ENCODE assay signal across 14 cellular contexts in the genomic region with DNA sequence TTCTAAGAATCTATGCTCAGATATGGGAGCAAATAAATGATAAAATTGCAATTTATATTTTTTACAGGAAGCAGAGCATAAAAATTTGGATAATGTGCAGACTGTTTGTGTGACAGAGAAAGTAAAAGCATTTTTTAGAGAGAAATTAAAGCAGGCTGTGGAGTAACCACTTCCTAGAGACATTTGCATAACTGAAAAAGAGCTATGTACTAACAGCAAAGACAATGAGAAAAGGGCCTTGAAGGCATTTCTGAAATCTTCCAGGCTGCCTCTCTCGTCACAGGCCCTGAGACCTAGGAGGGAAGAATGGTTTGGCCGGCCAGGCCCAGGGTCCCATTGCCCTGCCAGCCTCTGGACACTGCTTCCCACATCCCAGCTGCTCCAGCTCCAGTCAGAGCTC.
A peak's percentile ranks its signal among the peaks of the same experiment; 100 is the strongest.
DNase-seq lines count a peak whose midpoint lies in the region; ATAC-seq and TF ChIP-seq lines count a peak whose summit lies in the region.
"Had no signal": no experiment of that assay in that cellular context is flagged by ENCODE, and none has a peak within 500 bp of the region (broad histone marks: within the 10 kb centered on the region; RNA-seq: fewer than 3 reads in every experiment).

No MANE protein-coding gene starts in this region.

- ATAC-seq in GM18520 (IDR thresholded peaks at IDR 0.05; ENCODE audit: unreplicated experiment) (peak; percentile 71), GM21447 (IDR thresholded peaks at IDR 0.05; ENCODE audit: unreplicated experiment) (peak; percentile 75), HG03045 (IDR thresholded peaks at IDR 0.05; ENCODE audit: unreplicated experiment) (peak; percentile 89), left colon (no peak)
- ATAC-seq: HCT116, upper lobe of right lung had no signal

- CTCF ChIA-PET in Calu3 (lab: Charles Lee) = no interaction called here

- no peaks in the 10 kb centered on the region for H3K27me3 Mint-ChIP-seq in Calu3 (ENCODE audit: unreplicated experiment)

- no peak overlapping the region for H3K4me3 Mint-ChIP-seq in Calu3 (ENCODE audit: low read depth, unreplicated experiment)
- H3K4me3 Mint-ChIP-seq: mesothelial cell of epicardium had no signal

- H3K36me3 Mint-ChIP-seq in Calu3 (ENCODE audit: insufficient read depth, unreplicated experiment) = no peaks in the 10 kb centered on the region
- H3K36me3 Mint-ChIP-seq: mesothelial cell of epicardium had no signal

- no peaks in the 10 kb centered on the region for H3K9me3 Mint-ChIP-seq in Calu3 (ENCODE audit: low read depth, unreplicated experiment)

- intact Hi-C loops in left colon (cut with DNase I, micrococcal nuclease) (no loop called here), Calu3 (cut with micrococcal nuclease; ENCODE audit: unreplicated experiment) (no loop called here)

- H3K27ac Mint-ChIP-seq in Calu3 (ENCODE audit: unreplicated experiment) = no peak overlapping the region
- H3K27ac Mint-ChIP-seq: mesothelial cell of epicardium had no signal

- DNase-seq in NCI-H526 treated with DMSO at 0.1 percent for 48 hours (lab: John Stamatoyannopoulos, UW) = peak; percentile 9
- no peak for DNase-seq in left colon
- no peak for DNase-seq in stimulated activated CD4-positive, alpha-beta T cell treated with anti-CD3 and anti-CD28 coated beads, Interleukin-2, amount 100 ng/mL, for 24 hours
- no peak for DNase-seq in SIG-M5 treated with dmso at 0.1 percent for 504 hours (lab: John Stamatoyannopoulos, UW; ENCODE audit: unreplicated experiment)
- DNase-seq in Calu3 = no peak
- DNase-seq: activated CD8-positive, alpha-beta memory T cell treated with anti-CD3 and anti-CD28 coated beads, Interleukin-2, amount 50 U/mL, for 4 hours; hippocampal formation; NCI-H1092 treated with DMSO at 0.1 percent for 48 hours; upper lobe of right lung had no signal

- BruUV-seq in Calu3 (replicated peaks; lab: Mats Ljungman, UMichigan) = no TSS peak

- TF ChIP-seq CTCF in Calu3 (IDR thresholded peaks at IDR 0.05; ENCODE audit: unreplicated experiment) = no peak

- H3K4me1 Mint-ChIP-seq in Calu3 (ENCODE audit: low read depth, unreplicated experiment) = no peaks in the 10 kb centered on the region
- H3K4me1 Mint-ChIP-seq: mesothelial cell of epicardium had no signal
